ENCODE assay signal across 7 cellular contexts in the genomic region with DNA sequence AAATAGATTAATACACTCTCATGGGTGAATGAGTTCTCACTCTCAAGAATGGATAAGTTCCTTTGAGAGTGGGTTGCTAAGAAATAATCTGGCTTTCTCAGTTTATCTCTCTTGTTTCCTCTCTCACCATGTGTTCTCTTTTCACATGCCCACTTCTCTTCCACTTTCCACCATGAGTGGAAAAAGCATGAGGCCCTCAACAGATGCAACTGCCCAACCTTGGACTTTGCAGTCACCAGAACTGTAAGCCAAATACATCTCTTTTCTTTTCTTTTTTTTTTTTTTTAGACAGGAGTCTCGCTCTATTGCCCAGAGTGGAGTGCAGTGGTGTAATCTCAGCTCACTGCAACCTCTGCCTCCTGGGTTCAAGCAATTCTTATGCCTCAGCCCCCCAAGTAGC.
"Had no signal": no experiment of that assay in that cellular context is flagged by ENCODE, and none has a peak within 500 bp of the region (broad histone marks: within the 10 kb centered on the region; RNA-seq: fewer than 3 reads in every experiment).

No MANE protein-coding gene starts in this region.

- H3K4me3 ChIP-seq: K562 had no signal

- H3K4me2 ChIP-seq: KMS-11 had no signal

- DNase-seq: IMR-90, KBM-7, KG1 had no signal

- ATAC-seq: K562 had no signal

- H3K27ac ChIP-seq: HL-60, KMS-11 had no signal

- H3K9ac ChIP-seq: KMS-11 had no signal

- FAIRE-seq: HTR-8/SVneo, K562 had no signal
